In genomic region chr12:130819248-130819576, GRCh38 we compare ENCODE assay signal across 10 cellular contexts. TPM values are rescaled to one million over a fixed set of nuclear protein-coding genes. Genes with fewer than 3 reads are reported as not detected.
DNase-seq lines count a peak whose midpoint lies in the region; ATAC-seq and TF ChIP-seq lines count a peak whose summit lies in the region.
"Had no signal": no experiment of that assay in that cellular context is flagged by ENCODE, and none has a peak within 500 bp of the region (broad histone marks: within the 10 kb centered on the region; RNA-seq: fewer than 3 reads in every experiment).

No MANE protein-coding gene starts in this region.

- peaks cover 12% of the 10 kb centered on the region for H3K36me3 Mint-ChIP-seq in neural progenitor cell
- peaks cover 12 to 31% (median 30%) of the 10 kb centered on the region in 3 experiments for H3K36me3 Mint-ChIP-seq in H9 (ENCODE audit: insufficient read depth in 1 of 3, low read depth in 3 of 3)

- H3K14ac ChIP-seq in H9 (ENCODE audit: insufficient read depth, low read length): no peak overlapping the region

- intact Hi-C loops in ascending aorta (cut with DNase I): loop anchor here (2.0 kb wide), 1 partner anchor 20 kb away; the partner anchor contains the start of gene STX2

- no peak overlapping the region for H2BK12ac ChIP-seq in H9 (ENCODE audit: insufficient read length, low read depth, low read length)

- peaks cover 49% of the 10 kb centered on the region for H3K4me1 ChIP-seq in DOHH2 (ENCODE audit: control insufficient read depth, low read length)
- H3K4me1 ChIP-seq in ascending aorta: no peaks in the 10 kb centered on the region
- peaks cover 19% of the 10 kb centered on the region for H3K4me1 ChIP-seq in neural progenitor cell
- peaks cover 4% of the 10 kb centered on the region; the same call in 1 of the 2 replicates for H3K4me1 ChIP-seq in H9 (ENCODE audit: insufficient read depth, low read length)

- H3K9ac ChIP-seq in neural progenitor cell: no peak overlapping the region
- H3K9ac ChIP-seq in H9 (ENCODE audit: extremely low read depth, insufficient read length, low read length): no peak overlapping the region

- H2BK120ac ChIP-seq in H9 (ENCODE audit: low read depth, low read length, poor library complexity, severe bottlenecking): no peak overlapping the region

- H3K4me3 Mint-ChIP-seq in neural progenitor cell: no peak overlapping the region
- no peak overlapping the region for H3K4me3 Mint-ChIP-seq in H9

- H3K27me3 Mint-ChIP-seq in neural progenitor cell (ENCODE audit: insufficient read depth, low read depth): no peaks in the 10 kb centered on the region
- H3K27me3 Mint-ChIP-seq in H9 (ENCODE audit: low read depth): peaks cover 2% of the 10 kb centered on the region; the same call in 1 of the 2 replicates

- no peaks in the 10 kb centered on the region for H3K9me3 ChIP-seq in DOHH2 (ENCODE audit: control insufficient read depth, insufficient read depth, low read length)
- H3K9me3 ChIP-seq in ascending aorta: no peaks in the 10 kb centered on the region
- no peaks in the 10 kb centered on the region for H3K9me3 ChIP-seq in neural progenitor cell (ENCODE audit: low read depth)
- no peaks in the 10 kb centered on the region for H3K9me3 ChIP-seq in H9 (ENCODE audit: control insufficient read depth, low read depth, low read length)

- H3K4me3 ChIP-seq in DOHH2 (ENCODE audit: low read length): peak overlapping the region; percentile 92
- peak overlapping the region; percentile 50 to 57 for H3K4me3 ChIP-seq in ascending aorta
- H3K4me3 ChIP-seq in neural progenitor cell: no peak overlapping the region
- H3K4me3 ChIP-seq: cardiac muscle cell had no signal

- no peak overlapping the region for H3K56ac ChIP-seq in H9 (ENCODE audit: insufficient read length, low read depth, low read length)

- H3K4ac ChIP-seq in H9 (ENCODE audit: low read depth, low read length): no peak overlapping the region

- H4K91ac ChIP-seq in H9 (ENCODE audit: insufficient read length, low read depth, low read length): no peak overlapping the region

- no peak overlapping the region for H3K18ac ChIP-seq in H9 (ENCODE audit: insufficient read length, low read depth, low read length)

- H3F3A ChIP-seq in DOHH2 (ENCODE audit: control insufficient read depth, insufficient read depth): peaks cover 14% of the 10 kb centered on the region
- peaks cover 21% of the 10 kb centered on the region for H3F3A ChIP-seq in neural progenitor cell (ENCODE audit: low read depth)

- no peak overlapping the region for H2BK15ac ChIP-seq in H9 (ENCODE audit: low read depth, low read length)

- H4K20me1 ChIP-seq in DOHH2 (ENCODE audit: control insufficient read depth, insufficient read depth, low read depth, low read length) (no peaks in the 10 kb centered on the region), neural progenitor cell (ENCODE audit: low read depth) (peaks cover 25% of the 10 kb centered on the region), H9 (ENCODE audit: control insufficient read depth, insufficient read depth, insufficient read length) (no peaks in the 10 kb centered on the region)

- TF ChIP-seq CTCF in DOHH2 (IDR thresholded peaks at IDR 0.05; ENCODE audit: low read depth, low read length, poor library complexity, severe bottlenecking) (peak; percentile 2), ascending aorta (IDR thresholded peaks at IDR 0.05) (peak in 1 of 3 experiments; percentile 31), neural progenitor cell (IDR thresholded peaks at IDR 0.05) (no peak), H9 (conservative IDR thresholded peaks at IDR 0.05) (no peak)

- no peak overlapping the region for H2BK5ac ChIP-seq in H9 (ENCODE audit: insufficient read length, low read length)

- H2BK20ac ChIP-seq in H9 (ENCODE audit: low read depth, low read length, poor library complexity, severe bottlenecking): no peak overlapping the region

- no peak overlapping the region for H3T11ph ChIP-seq in H9 (ENCODE audit: low read length)

- DNase-seq in ascending aorta (ENCODE audit: low spot score in 2 of 2) (no peak), neural progenitor cell (ENCODE audit: low spot score) (no peak), ureter (ENCODE audit: low spot score) (no peak), NCI-H187 (lab: John Stamatoyannopoulos, UW) (no peak), ecto neural progenitor cell (ENCODE audit: low spot score) (no peak), H9 (no peak)
- DNase-seq: NCI-H82 had no signal

- peak overlapping the region; percentile 99 for H3K4me2 ChIP-seq in DOHH2 (ENCODE audit: low read length)
- peak overlapping the region; percentile 25 for H3K4me2 ChIP-seq in neural progenitor cell
- no peak overlapping the region for H3K4me2 ChIP-seq in H9 (ENCODE audit: insufficient read depth, insufficient read length, low read length)

- H3K79me2 ChIP-seq in DOHH2 (ENCODE audit: control insufficient read depth, low read length): peaks cover 24% of the 10 kb centered on the region
- no peaks in the 10 kb centered on the region for H3K79me2 ChIP-seq in neural progenitor cell (ENCODE audit: low read depth)
- H3K79me2 ChIP-seq in H9 (ENCODE audit: insufficient read depth, low read length): no peaks in the 10 kb centered on the region

- no peaks in the 10 kb centered on the region for H3K9me3 Mint-ChIP-seq in neural progenitor cell
- no peaks in the 10 kb centered on the region; a peak in 1 of 5 replicates for H3K9me3 Mint-ChIP-seq in H9

- no peak overlapping the region for H3K27ac ChIP-seq in DOHH2 (ENCODE audit: low read depth, low read length)
- H3K27ac ChIP-seq in ascending aorta: peak overlapping the region in 1 of 2 donors; percentile 13
- H3K27ac ChIP-seq in neural progenitor cell: no peak overlapping the region
- no peak overlapping the region for H3K27ac ChIP-seq in H9 (ENCODE audit: insufficient read length, low read depth, low read length)
- H3K27ac ChIP-seq: cardiac muscle cell had no signal

- H3K79me1 ChIP-seq in H9 (ENCODE audit: insufficient read depth, low read depth, low read length, poor library complexity, severe bottlenecking): no peaks in the 10 kb centered on the region

- no peak overlapping the region for H3K27ac Mint-ChIP-seq in neural progenitor cell
- H3K27ac Mint-ChIP-seq in H9: no peak overlapping the region

- H3K23ac ChIP-seq in H9 (ENCODE audit: insufficient read length, low read depth, low read length): no peak overlapping the region

- peak; percentile 8 for ATAC-seq in HG02884 (IDR thresholded peaks at IDR 0.05; ENCODE audit: unreplicated experiment)

- no peak overlapping the region for H2AK5ac ChIP-seq in H9 (ENCODE audit: insufficient read length, low read length)

- no peak overlapping the region for H2AFZ ChIP-seq in neural progenitor cell (replicated peaks)
- H2AFZ ChIP-seq in H9 (ENCODE audit: low read length): no peak overlapping the region

- H4K8ac ChIP-seq in H9 (replicated peaks; ENCODE audit: insufficient read length, low read depth, low read length): no peak overlapping the region

- H3K36me3 ChIP-seq in DOHH2 (ENCODE audit: control insufficient read depth, low read length) (peaks cover 33% of the 10 kb centered on the region), ascending aorta (peaks cover 9 to 19% of the 10 kb centered on the region in 2 donors), neural progenitor cell (no peaks in the 10 kb centered on the region)
- H3K36me3 ChIP-seq: cardiac muscle cell had no signal

- no peak overlapping the region for H4K5ac ChIP-seq in H9 (ENCODE audit: insufficient read length, low read depth, low read length)

- H3K4me1 Mint-ChIP-seq in neural progenitor cell: peaks cover 35% of the 10 kb centered on the region
- peaks cover 32 to 36% of the 10 kb centered on the region in 2 experiments for H3K4me1 Mint-ChIP-seq in H9

- WGBS in H9 (ENCODE audit: extremely low coverage, insufficient read length, low lambda C conversion rate): no CpG with 5 or more reads among the region's 9 CpGs

- no peaks in the 10 kb centered on the region for H3K9me2 ChIP-seq in DOHH2 (replicated peaks; ENCODE audit: control insufficient read depth, low read length)

- H3K23me2 ChIP-seq in H9 (ENCODE audit: insufficient read length, low read depth, low read length, poor library complexity, severe bottlenecking): no peaks in the 10 kb centered on the region

- H3K27me3 ChIP-seq in DOHH2 (ENCODE audit: control insufficient read depth, low read length): no peaks in the 10 kb centered on the region
- H3K27me3 ChIP-seq in ascending aorta: no peaks in the 10 kb centered on the region
- no peaks in the 10 kb centered on the region for H3K27me3 ChIP-seq in neural progenitor cell
- no peaks in the 10 kb centered on the region for H3K27me3 ChIP-seq in H9 (ENCODE audit: insufficient read depth, low read length)
- H3K27me3 ChIP-seq: cardiac muscle cell had no signal

RNA-seq across cellular contexts. Expression of gene STX2, which starts 19.8 kb away (rescaled TPM):
- 16.6 TPM for total RNA-seq in ascending aorta
- total RNA-seq in neural progenitor cell (ENCODE audit: low replicate concordance): 36.7 and 44.0 TPM in 2 replicates
- total RNA-seq in ureter: 12.4 TPM
- 16.8 and 19.4 TPM in 2 replicates for total RNA-seq in H9 (2021)

RNA-seq across cellular contexts. Expression of gene RAN, which starts 52.7 kb away (rescaled TPM):
- total RNA-seq in ascending aorta: 73.7 TPM
- total RNA-seq in neural progenitor cell (ENCODE audit: low replicate concordance): 699 and 1,370 TPM in 2 replicates
- total RNA-seq in ureter: 493 TPM
- 1,968 and 1,971 TPM in 2 replicates for total RNA-seq in H9 (2021)
